In genomic region chr10:31515819-31516402, GRCh38 we compare ENCODE assay signal across 3 cellular contexts.
TF ChIP-seq lines count a peak whose summit lies in the region.

No MANE protein-coding gene starts in this region.

TF ChIP-seq in SK-N-SH, 30 proteins besides CTCF, POLR2A, EP300 and RAD21:
- TF ChIP-seq TCF12 (IDR thresholded peaks at IDR 0.05) = no peak
- TF ChIP-seq, protein P1, sequence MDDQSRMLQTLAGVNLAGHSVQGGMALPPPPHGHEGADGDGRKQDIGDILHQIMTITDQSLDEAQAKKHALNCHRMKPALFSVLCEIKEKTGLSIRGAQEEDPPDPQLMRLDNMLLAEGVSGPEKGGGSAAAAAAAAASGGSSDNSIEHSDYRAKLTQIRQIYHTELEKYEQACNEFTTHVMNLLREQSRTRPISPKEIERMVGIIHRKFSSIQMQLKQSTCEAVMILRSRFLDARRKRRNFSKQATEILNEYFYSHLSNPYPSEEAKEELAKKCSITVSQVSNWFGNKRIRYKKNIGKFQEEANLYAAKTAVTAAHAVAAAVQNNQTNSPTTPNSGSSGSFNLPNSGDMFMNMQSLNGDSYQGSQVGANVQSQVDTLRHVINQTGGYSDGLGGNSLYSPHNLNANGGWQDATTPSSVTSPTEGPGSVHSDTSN (IDR thresholded peaks at IDR 0.05) = peak; percentile 9; the same call in 1 of the 2 replicates

TF ChIP-seq in SK-N-SH treated with all-trans-retinoic acid at 6 μM for 48 hours, 23 proteins besides CTCF, POLR2A, EP300 and RAD21:
- TF ChIP-seq ZNF8 (CRISPR knock-in tag; IDR thresholded peaks at IDR 0.05) (no peak), ZC3H10 (CRISPR knock-in tag; IDR thresholded peaks at IDR 0.05) (no peak), RARB (CRISPR knock-in tag; IDR thresholded peaks at IDR 0.05) (no peak), GLIS3 (CRISPR knock-in tag; IDR thresholded peaks at IDR 0.05) (no peak), ZNF70 (CRISPR knock-in tag; IDR thresholded peaks at IDR 0.05) (no peak), BACH2 (CRISPR knock-in tag; IDR thresholded peaks at IDR 0.05; ENCODE audit: borderline replicate concordance) (no peak), ESRRG (CRISPR knock-in tag; IDR thresholded peaks at IDR 0.05) (no peak), ZFP30 (CRISPR knock-in tag; IDR thresholded peaks at IDR 0.05) (no peak), TOX (CRISPR knock-in tag; IDR thresholded peaks at IDR 0.05; ENCODE audit: borderline replicate concordance) (no peak), ZNF565 (CRISPR knock-in tag; conservative IDR thresholded peaks at IDR 0.05; ENCODE audit: low read depth) (no peak), SNAI2 (CRISPR knock-in tag; IDR thresholded peaks at IDR 0.05) (no peak)

TF ChIP-seq in IMR-90, 13 proteins besides CTCF, POLR2A, EP300 and RAD21:
- TF ChIP-seq CEBPB (IDR thresholded peaks at IDR 0.05; ENCODE audit: low read depth, low read length) (no peak; the same call in 1 of the 2 replicates), NFE2L2 (IDR thresholded peaks at IDR 0.05; ENCODE audit: low read depth, low read length) (no peak), MAZ (IDR thresholded peaks at IDR 0.05; ENCODE audit: borderline replicate concordance, low read depth, low read length) (no peak), MAFK (IDR thresholded peaks at IDR 0.05; ENCODE audit: low read depth, low read length) (no peak), CHD1 (IDR thresholded peaks at IDR 0.05; ENCODE audit: low read depth, low read length) (no peak), MXI1 (IDR thresholded peaks at IDR 0.05; ENCODE audit: borderline replicate concordance, low read depth, low read length) (no peak), SMC3 (IDR thresholded peaks at IDR 0.05; ENCODE audit: low read depth, low read length) (no peak), FOS (IDR thresholded peaks at IDR 0.05; ENCODE audit: low read depth, low read length) (no peak), RCOR1 (IDR thresholded peaks at IDR 0.05; ENCODE audit: insufficient replicate concordance, low read length) (no peak)
